Comparison of ENCODE assay signal across 23 cellular contexts in genomic region chr2:231339318-231339717, GRCh38.
"Had no signal": no experiment of that assay in that cellular context is flagged by ENCODE, and none has a peak within 500 bp of the region (broad histone marks: within the 10 kb centered on the region; RNA-seq: fewer than 3 reads in every experiment).

No MANE protein-coding gene starts in this region.

- H3K4me1 ChIP-seq: colonic mucosa, gastrocnemius medialis, parathyroid adenoma, sigmoid colon, testis had no signal

- H2AFZ ChIP-seq: parathyroid adenoma had no signal

- H3K9me3 ChIP-seq: colonic mucosa, gastrocnemius medialis, neutrophil, sigmoid colon, spleen, testis had no signal

- H3K36me3 ChIP-seq: colonic mucosa, gastrocnemius medialis, neutrophil, spleen had no signal

- H3K4me3 ChIP-seq: colonic mucosa, gastrocnemius medialis, sigmoid colon, spleen, testis had no signal

- H3K79me2 ChIP-seq: parathyroid adenoma had no signal

- H3K9ac ChIP-seq: parathyroid adenoma had no signal

- H3K27ac ChIP-seq: brain microvascular endothelial cell, colonic mucosa, gastrocnemius medialis, neutrophil, parathyroid adenoma, sigmoid colon, spleen, testis had no signal

- H3K27me3 ChIP-seq: brain microvascular endothelial cell, colonic mucosa, gastrocnemius medialis, neutrophil, sigmoid colon, spleen, testis had no signal

- ATAC-seq: activated naive CD8-positive, alpha-beta T cell treated with anti-CD3 and anti-CD28 coated beads, Interleukin-2, amount 50 U/mL, for 24 hours; activated T-cell treated with anti-CD3 and anti-CD28 coated beads, Interleukin-2, amount 50 U/mL, for 4 hours; gastrocnemius medialis; left ventricle myocardium superior; naive thymus-derived CD8-positive, alpha-beta T cell; stimulated activated memory B cell treated with anti-CD40 and anti-IgM and Interleukin-4, amounts not matched to agents 10 μg/mL and 1 μg/mL and 100 μg/mL, for 72 hours had no signal

- DNase-seq: activated CD4-positive, alpha-beta T cell treated with anti-CD3 and anti-CD28 coated beads, Interleukin-2, amount 50 U/mL, for 1 hour; activated CD4-positive, CD25-positive, alpha-beta regulatory T cell treated with anti-CD3 and anti-CD28 coated beads, Interleukin-2, amount 50 U/mL, for 72 hours; activated CD8-positive, alpha-beta memory T cell treated with anti-CD3 and anti-CD28 coated beads, Interleukin-2, amount 50 U/mL, for 4 hours; activated effector memory CD4-positive, alpha-beta T cell treated with Interleukin-2 at 50 U/mL for 16 hours; activated naive CD4-positive, alpha-beta T cell treated with anti-CD3 and anti-CD28 coated beads, Interleukin-2, amount 10 ng/mL, durations not matched to agents 7 days and 5 days; activated naive CD8-positive, alpha-beta T cell treated with anti-CD3 and anti-CD28 coated beads, Interleukin-2, amount 50 U/mL, for 24 hours; activated T-cell treated with anti-CD3 and anti-CD28 coated beads, Interleukin-2, amount 50 U/mL, for 4 hours; aorta; brain microvascular endothelial cell; colonic mucosa; erythroblast; gastrocnemius medialis; left ventricle myocardium superior; naive thymus-derived CD8-positive, alpha-beta T cell; sigmoid colon; spleen; stimulated activated CD4-positive, alpha-beta T cell treated with anti-CD3 and anti-CD28 coated beads, Interleukin-4, amount 100 ng/mL, for 4 hours; testis had no signal

- FAIRE-seq: endometrium, kidney had no signal
